4 cellular contexts compared by ENCODE assay signal in genomic region chr1:158688343-158688742, GRCh38. TPM values are rescaled to one million over a fixed set of nuclear protein-coding genes. Genes with fewer than 3 reads are reported as not detected.
"Had no signal": no experiment of that assay in that cellular context is flagged by ENCODE, and none has a peak within 500 bp of the region (broad histone marks: within the 10 kb centered on the region; RNA-seq: fewer than 3 reads in every experiment).

No MANE protein-coding gene starts in this region.

RNA-seq across cellular contexts. Expression of gene SPTA1, which starts 1.8 kb away (rescaled TPM):
- total RNA-seq: LHCN-M2, MCF 10A had no signal

RNA-seq across cellular contexts. Expression of gene OR6K2, which starts 12.1 kb away (rescaled TPM):
- total RNA-seq: LHCN-M2, M059J, MCF 10A, NCI-H460 had no signal

RNA-seq across cellular contexts. Expression of gene OR6K3, which starts 32.2 kb away (rescaled TPM):
- total RNA-seq: LHCN-M2, M059J, MCF 10A, NCI-H460 had no signal
